In the genomic region with DNA sequence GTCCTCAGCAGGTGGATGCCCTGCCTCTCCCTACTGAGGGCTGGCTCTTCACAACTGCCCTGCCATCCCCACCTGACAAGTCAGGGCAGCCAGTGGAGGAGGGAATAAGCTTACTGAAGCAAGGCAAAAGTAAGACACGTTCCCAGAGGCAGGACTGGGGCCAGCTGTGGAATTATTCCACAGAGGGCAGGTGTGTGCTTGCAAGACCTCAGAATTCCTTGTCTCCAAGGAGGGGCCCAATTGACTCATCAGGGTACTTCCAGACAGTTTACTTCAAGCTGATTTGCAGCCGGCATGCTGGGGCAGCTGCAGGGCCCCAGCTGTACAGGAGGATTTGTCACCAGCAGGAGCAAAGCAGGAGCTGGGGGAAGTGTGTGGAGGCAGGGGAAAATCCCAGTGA, we compare ENCODE assay signal across 11 cellular contexts.
A peak's percentile ranks its signal among the peaks of the same experiment; 100 is the strongest.
DNase-seq lines count a peak whose midpoint lies in the region; ATAC-seq lines count a peak whose summit lies in the region.
"Had no signal": no experiment of that assay in that cellular context is flagged by ENCODE, and none has a peak within 500 bp of the region (broad histone marks: within the 10 kb centered on the region; RNA-seq: fewer than 3 reads in every experiment).

No MANE protein-coding gene starts in this region.

- ATAC-seq in GM19452 (IDR thresholded peaks at IDR 0.05; ENCODE audit: unreplicated experiment) = no peak

- intact Hi-C loops in posterior cingulate gyrus (cut with DNase I) = no loop called here

- DNase-seq in LHCN-M2 (ENCODE audit: low read depth) (peak; percentile 87), SW480 (ENCODE audit: low spot score) (peak; percentile 42), islet precursor cell (peak; percentile 94), ureter (ENCODE audit: low spot score) (peak; percentile 61), posterior cingulate gyrus (no peak), RKO (ENCODE audit: low spot score) (no peak)
- DNase-seq: CD4-positive, alpha-beta memory T cell; Karpas-422; OCI-M1; sigmoid colon had no signal

Comparison
In these comparisons a context has a peak if more than half of its experiments do, and no peak if none do; other contexts are left out.
1. DNase-seq: peak in LHCN-M2 (single experiment), SW480 (single experiment), islet precursor cell (single experiment) and ureter (single experiment); none in posterior cingulate gyrus (0 of 10) and RKO (single experiment).